19 cellular contexts compared by ENCODE assay signal in the genomic region with DNA sequence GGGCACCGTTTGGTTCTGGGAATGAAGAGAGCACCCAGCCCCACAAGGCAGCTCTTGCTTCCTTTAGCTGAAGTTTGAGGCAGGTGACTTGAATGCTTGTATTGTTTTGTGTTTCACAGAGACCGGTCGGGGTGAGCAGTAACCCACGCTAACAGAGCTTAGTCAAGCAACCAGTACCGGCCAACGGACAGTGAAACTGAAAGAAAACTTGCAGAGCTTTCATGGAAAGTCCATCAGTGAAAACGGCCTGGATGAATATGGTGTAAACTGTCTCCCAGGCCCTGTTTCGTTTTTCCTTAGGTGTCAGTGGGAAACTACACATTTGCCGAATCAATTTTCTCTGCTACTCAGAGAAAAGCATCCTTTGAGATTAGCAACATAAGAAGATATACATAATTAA.
DNase-seq lines count a peak whose midpoint lies in the region; ATAC-seq and TF ChIP-seq lines count a peak whose summit lies in the region.
"Had no signal": no experiment of that assay in that cellular context is flagged by ENCODE, and none has a peak within 500 bp of the region (broad histone marks: within the 10 kb centered on the region; RNA-seq: fewer than 3 reads in every experiment).

No MANE protein-coding gene starts in this region.

- ATAC-seq in sciatic nerve, result peak; percentile 53
- ATAC-seq in activated CD4-positive, CD25-positive, alpha-beta regulatory T cell treated with anti-CD3 and anti-CD28 coated beads, Interleukin-2, amount 50 U/mL, for 24 hours, result no peak
- ATAC-seq: K562, left ventricle myocardium superior had no signal

- H3K4me3 ChIP-seq in choroid plexus epithelial cell (ENCODE audit: low read depth, low read length), result no peak overlapping the region
- H3K4me3 ChIP-seq: hepatocyte, K562 had no signal

- DNase-seq in OCI-M1 (lab: John Stamatoyannopoulos, UW), result peak; percentile 67
- peak; percentile 17 for DNase-seq in choroid plexus epithelial cell (ENCODE audit: low read depth)
- peak; percentile 37 for DNase-seq in left kidney (ENCODE audit: low read depth, low spot score)
- DNase-seq in sciatic nerve (ENCODE audit: low spot score), result no peak
- DNase-seq in nucleus accumbens (lab: John Stamatoyannopoulos, UW), result no peak
- no peak for DNase-seq in cardiac septum (ENCODE audit: low spot score)
- no peak for DNase-seq in HuH-7.5 (ENCODE audit: low spot score)
- DNase-seq: activated CD4-positive, alpha-beta memory T cell treated with anti-CD3 and anti-CD28 coated beads, Interleukin-2, amount 10 ng/mL, durations not matched to agents 7 days and 5 days; CD4-positive, alpha-beta memory T cell; DMS 273 treated with DMSO at 0.1 percent for 48 hours; immature natural killer cell; left ventricle myocardium superior; MM.1S; NCI-H1436; NCI-H524; SHP77 treated with DMSO at 0.1 percent for 48 hours had no signal

- no peak for TF ChIP-seq CTCF in choroid plexus epithelial cell (conservative IDR thresholded peaks at IDR 0.05; ENCODE audit: low read depth, low read length)

- intact Hi-C loops in sciatic nerve (cut with DNase I) (loop anchor here (10.0 kb wide), 1 partner anchor 55 kb away; no protein-coding TSS in a partner anchor), cardiac septum (cut with DNase I) (loop anchor here (5.0 kb wide), 1 partner anchor 57 kb away; no protein-coding TSS in a partner anchor)

Comparison
In these comparisons a context has a peak if more than half of its experiments do, and no peak if none do; other contexts are left out.
1. DNase-seq: peak in OCI-M1 (single experiment), choroid plexus epithelial cell (single experiment) and left kidney (single experiment); none in sciatic nerve (single experiment), nucleus accumbens (0 of 56), cardiac septum (single experiment) and HuH-7.5 (single experiment).